Comparison of ENCODE assay signal across 10 cellular contexts in the genomic region with DNA sequence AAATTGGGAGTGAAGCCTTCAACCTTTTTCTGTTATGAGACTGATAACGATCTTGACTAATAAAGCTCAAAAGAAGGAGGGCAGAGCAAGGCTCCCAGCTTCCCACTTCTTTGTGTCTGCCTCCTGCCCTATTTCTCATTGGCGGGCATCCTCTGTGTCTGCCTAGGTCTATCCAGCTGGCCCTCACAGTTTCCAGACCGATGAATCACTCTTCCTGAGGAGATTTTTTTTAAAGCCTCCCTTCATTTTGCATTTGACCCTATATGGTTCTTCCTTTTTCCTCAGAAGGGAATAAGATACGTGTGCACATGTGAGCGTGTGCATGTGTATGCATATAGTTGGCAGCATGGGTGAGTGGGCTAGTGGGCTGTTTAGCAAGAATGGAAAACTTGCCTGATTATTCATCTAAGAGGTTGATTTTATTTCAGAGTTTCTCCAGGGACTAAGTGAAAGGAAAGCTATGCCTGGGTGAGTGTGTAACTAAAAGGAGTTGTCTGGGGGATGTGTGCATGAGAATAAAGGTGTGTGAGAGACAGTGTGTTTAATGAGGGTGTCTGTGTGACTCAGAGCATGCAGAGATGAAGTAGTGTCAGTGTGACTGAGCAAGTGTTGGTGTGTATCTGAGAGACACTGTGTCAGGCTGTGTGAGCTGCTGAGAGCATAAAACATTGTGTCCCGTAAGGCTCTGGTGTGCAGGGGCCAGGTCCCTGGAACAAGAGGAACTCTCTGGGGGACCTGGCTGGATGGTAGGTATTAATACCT. TPM values are rescaled to one million over a fixed set of nuclear protein-coding genes. Genes with fewer than 3 reads are reported as not detected.
DNase-seq lines count a peak whose midpoint lies in the region; ATAC-seq and TF ChIP-seq lines count a peak whose summit lies in the region.
"Had no signal": no experiment of that assay in that cellular context is flagged by ENCODE, and none has a peak within 500 bp of the region (broad histone marks: within the 10 kb centered on the region; RNA-seq: fewer than 3 reads in every experiment).

No MANE protein-coding gene starts in this region.

- TF ChIP-seq POLR2A in spleen (IDR thresholded peaks at IDR 0.05): no peak

- no peak for ATAC-seq in HG03139 (IDR thresholded peaks at IDR 0.05; ENCODE audit: unreplicated experiment)

- peak overlapping the region; percentile 37 to 82 (median 76) for H3K27ac ChIP-seq in spleen

- H3K4me1 ChIP-seq in spleen: peaks cover 23 to 76% (median 56%) of the 10 kb centered on the region in 6 donors

- H3K4me3 ChIP-seq in spleen: no peak overlapping the region

- no peak for TF ChIP-seq CTCF in spleen (IDR thresholded peaks at IDR 0.05 in 8 of 11, conservative IDR thresholded peaks at IDR 0.05 in 3 of 11)

- 37 to 56% (median 52%) methylated on average over 6 of the region's 6 CpGs for WGBS in spleen, 5 donors

- H3K36me3 ChIP-seq in spleen: peaks cover 0 to 29% (median 7%) of the 10 kb centered on the region in 6 donors

- H3K27me3 ChIP-seq in spleen (replicated peaks in 1 of 7): peaks cover 0 to 29% (median 8%) of the 10 kb centered on the region in 7 donors

- no peaks in the 10 kb centered on the region for H3K9me3 ChIP-seq in spleen

- intact Hi-C loops in spleen (cut with DNase I; ENCODE audit: low total_unique reads): no loop called here

- DNase-seq in HT-29 (ENCODE audit: low spot score): peak; percentile 95
- peak; percentile 97 for DNase-seq in amniotic epithelial cell (ENCODE audit: low read depth)
- peak; percentile 89 for DNase-seq in hepatic stellate cell (ENCODE audit: low spot score)
- peak; percentile 37 for DNase-seq in spleen
- no peak for DNase-seq in NCI-H1930 (lab: John Stamatoyannopoulos, UW)
- no peak for DNase-seq in KG1 (lab: John Stamatoyannopoulos, UW)
- DNase-seq in T-helper 2 cell: no peak
- DNase-seq: naive B cell had no signal

RNA-seq across cellular contexts. Expression of a gene that starts 12.2 kb away (rescaled TPM):
- total RNA-seq in HT-29 (2014; rRNA removed; shearing (Covaris generic)): 207 and 215 TPM in 2 replicates
- 100 to 1,000 TPM in 3 of 7 donors, 10 to 100 TPM in 4; 34.7 to 162 (median 84.2) TPM for total RNA-seq in spleen
- polyA plus RNA-seq in spleen: 10 to 100 TPM; 13.0 to 70.9 (median 53.3) TPM

RNA-seq across cellular contexts. Expression of a gene that starts 47.4 kb away (rescaled TPM):
- 79.4 and 84.9 TPM in 2 replicates for total RNA-seq in HT-29 (2014; rRNA removed; shearing (Covaris generic))
- 100 to 1,000 TPM in 2 of 7 donors, 10 to 100 TPM in 5; 75.1 to 106 (median 98.8) TPM for total RNA-seq in spleen
- 10 to 100 TPM; 33.8 to 49.9 (median 41.3) TPM for polyA plus RNA-seq in spleen

RNA-seq across cellular contexts. Expression of a gene that starts 53.9 kb away (rescaled TPM):
- total RNA-seq in HT-29 (2014; rRNA removed; shearing (Covaris generic)): 17.6 and 18.7 TPM in 2 replicates
- total RNA-seq in spleen: 10 to 100 TPM in 6 of 7 donors, 1 to 10 TPM in 1; 10.0 to 21.9 (median 16.9) TPM
- polyA plus RNA-seq in spleen: 10 to 100 TPM; 12.4 to 17.2 (median 13.9) TPM

RNA-seq across cellular contexts. Expression of a gene that starts 59.8 kb away (rescaled TPM):
- total RNA-seq in HT-29 (2014; rRNA removed; shearing (Covaris generic)): 0.05 TPM in 1 of 2 replicates, not detected in the other
- total RNA-seq in spleen: not detected
- 1 to 10 TPM in 2 of 3 donors, under 1 TPM in 1; 0.33 to 2.3 (median 2.0) TPM for polyA plus RNA-seq in spleen
- total RNA-seq: NCI-H460 had no signal

Comparison
In these comparisons a context has a peak if more than half of its experiments do, and no peak if none do; other contexts are left out.
1. DNase-seq: peak in HT-29 (single experiment), amniotic epithelial cell (single experiment), hepatic stellate cell (single experiment) and spleen (single experiment); none in NCI-H1930 (0 of 2), KG1 (single experiment) and T-helper 2 cell (0 of 5).